9 cellular contexts compared by ENCODE assay signal in genomic region chr1:204152310-204153044, GRCh38. TPM values are rescaled to one million over a fixed set of nuclear protein-coding genes. Genes with fewer than 3 reads are reported as not detected.
A peak's percentile ranks its signal among the peaks of the same experiment; 100 is the strongest.
DNase-seq lines count a peak whose midpoint lies in the region; ATAC-seq and TF ChIP-seq lines count a peak whose summit lies in the region.
"Had no signal": no experiment of that assay in that cellular context is flagged by ENCODE, and none has a peak within 500 bp of the region (broad histone marks: within the 10 kb centered on the region; RNA-seq: fewer than 3 reads in every experiment).

No MANE protein-coding gene starts in this region.

- TF ChIP-seq CTCF in cardiac muscle cell (IDR thresholded peaks at IDR 0.05; ENCODE audit: low read depth, low read length) (no peak), coronary artery (IDR thresholded peaks at IDR 0.05) (no peak), mesothelial cell of epicardium (IDR thresholded peaks at IDR 0.05; ENCODE audit: unreplicated experiment) (no peak), vagina (IDR thresholded peaks at IDR 0.05) (no peak)

- no peaks in the 10 kb centered on the region for H3K27me3 ChIP-seq in cardiac muscle cell
- no peaks in the 10 kb centered on the region for H3K27me3 ChIP-seq in vagina

- H3K27ac ChIP-seq in cardiac muscle cell (no peak overlapping the region), coronary artery (peak overlapping the region; percentile 84 to 87), vagina (peak overlapping the region; percentile 92)

- no peaks in the 10 kb centered on the region for H3K36me3 ChIP-seq in cardiac muscle cell
- H3K36me3 ChIP-seq in vagina: no peaks in the 10 kb centered on the region

- DNase-seq in cardiac muscle cell (ENCODE audit: low read depth in 1 of 2, low spot score in 1 of 2) (no peak), Right ventricle myocardium superior (no peak), coronary artery (ENCODE audit: low spot score) (peak; percentile 79), mesothelial cell of epicardium (ENCODE audit: low spot score in 2 of 2, unreplicated experiment in 2 of 2) (no peak), vagina (ENCODE audit: extremely low spot score in 2 of 2) (no peak), SK-N-DZ (ENCODE audit: low spot score) (no peak), NCI-H2081 (lab: John Stamatoyannopoulos, UW) (no peak)

- H3K4me3 ChIP-seq in cardiac muscle cell (peak overlapping the region; percentile 46), coronary artery (peak overlapping the region; percentile 85), vagina (peak overlapping the region; percentile 79 to 86)

- H3K9me3 Mint-ChIP-seq in mesothelial cell of epicardium: no peaks in the 10 kb centered on the region

- peaks cover 9% of the 10 kb centered on the region for H3K27me3 Mint-ChIP-seq in mesothelial cell of epicardium (ENCODE audit: low read depth)

- no peaks in the 10 kb centered on the region for H3K9me3 ChIP-seq in cardiac muscle cell (ENCODE audit: low read depth)
- H3K9me3 ChIP-seq in vagina: no peaks in the 10 kb centered on the region

- H3K4me1 ChIP-seq in cardiac muscle cell (ENCODE audit: low read depth): no peaks in the 10 kb centered on the region
- H3K4me1 ChIP-seq in vagina: peaks cover 44% of the 10 kb centered on the region

- peaks cover 4% of the 10 kb centered on the region for H3K4me1 Mint-ChIP-seq in mesothelial cell of epicardium

- no peak for TF ChIP-seq POLR2A in vagina (IDR thresholded peaks at IDR 0.05)

- intact Hi-C loops in Right ventricle myocardium superior (cut with DNase I) (no loop called here), vagina (cut with DNase I) (no loop called here)

- peak overlapping the region; percentile 69 for H3K4me3 Mint-ChIP-seq in mesothelial cell of epicardium

- H3K27ac Mint-ChIP-seq in mesothelial cell of epicardium: no peak overlapping the region

- no peak for ATAC-seq in Right ventricle myocardium superior (ENCODE audit: poor library complexity)
- ATAC-seq in HG02870 (IDR thresholded peaks at IDR 0.05; ENCODE audit: unreplicated experiment): no peak

- no peaks in the 10 kb centered on the region for H3K36me3 Mint-ChIP-seq in mesothelial cell of epicardium

RNA-seq across cellular contexts. Expression of gene ETNK2, which starts 0.6 kb away (rescaled TPM):
- total RNA-seq in cardiac muscle cell (24.7 and 30.4 TPM in 2 replicates), Right ventricle myocardium superior (5.2 TPM), mesothelial cell of epicardium (18.5 to 19.2 TPM (median 18.9 TPM) in 3 replicates), vagina (30.9 TPM)
- 18.0 and 29.9 TPM in 2 replicates for polyA plus RNA-seq in cardiac muscle cell
- polyA plus RNA-seq in SK-N-DZ (2014; cell fraction: cytosol; rRNA removed): 5.0 and 8.2 TPM in 2 replicates
- 2.3 and 2.7 TPM in 2 replicates for polyA plus RNA-seq in SK-N-DZ (2014; cell fraction: nucleus; rRNA removed)

RNA-seq across cellular contexts. Expression of gene REN, which starts 13.7 kb away (rescaled TPM):
- 0.39 TPM in 1 of 2 replicates, not detected in the other for total RNA-seq in cardiac muscle cell
- polyA plus RNA-seq in cardiac muscle cell: 3.5 TPM in 1 of 2 replicates, not detected in the other
- not detected for total RNA-seq in Right ventricle myocardium superior
- 0.29 to 0.41 TPM in 2 of 3 replicates, not detected in the other for total RNA-seq in mesothelial cell of epicardium
- not detected for total RNA-seq in vagina
- polyA plus RNA-seq in SK-N-DZ (2014; cell fraction: cytosol; rRNA removed): not detected in 2 replicates
- polyA plus RNA-seq in SK-N-DZ (2014; cell fraction: nucleus; rRNA removed): not detected in 2 replicates

RNA-seq across cellular contexts. Expression of gene KISS1, which starts 43.8 kb away (rescaled TPM):
- total RNA-seq in cardiac muscle cell (1.4 and 1.7 TPM in 2 replicates), Right ventricle myocardium superior (not detected), mesothelial cell of epicardium (0.34 to 0.60 TPM in 2 of 3 replicates, not detected in the other), vagina (not detected)
- 0.21 TPM in 1 of 2 replicates, not detected in the other for polyA plus RNA-seq in cardiac muscle cell
- not detected in 2 replicates for polyA plus RNA-seq in SK-N-DZ (2014; cell fraction: cytosol; rRNA removed)
- not detected in 2 replicates for polyA plus RNA-seq in SK-N-DZ (2014; cell fraction: nucleus; rRNA removed)
- total RNA-seq: glomerular endothelial cell had no signal
